Comparison of ENCODE assay signal across 1 cellular context in genomic region chr1:242187171-242187570, GRCh38.
TF ChIP-seq lines count a peak whose summit lies in the region.

No MANE protein-coding gene starts in this region.

TF ChIP-seq in GM23338, 12 proteins besides CTCF, POLR2A, EP300 and RAD21 (continued from another document):
- TF ChIP-seq, protein P1, sequence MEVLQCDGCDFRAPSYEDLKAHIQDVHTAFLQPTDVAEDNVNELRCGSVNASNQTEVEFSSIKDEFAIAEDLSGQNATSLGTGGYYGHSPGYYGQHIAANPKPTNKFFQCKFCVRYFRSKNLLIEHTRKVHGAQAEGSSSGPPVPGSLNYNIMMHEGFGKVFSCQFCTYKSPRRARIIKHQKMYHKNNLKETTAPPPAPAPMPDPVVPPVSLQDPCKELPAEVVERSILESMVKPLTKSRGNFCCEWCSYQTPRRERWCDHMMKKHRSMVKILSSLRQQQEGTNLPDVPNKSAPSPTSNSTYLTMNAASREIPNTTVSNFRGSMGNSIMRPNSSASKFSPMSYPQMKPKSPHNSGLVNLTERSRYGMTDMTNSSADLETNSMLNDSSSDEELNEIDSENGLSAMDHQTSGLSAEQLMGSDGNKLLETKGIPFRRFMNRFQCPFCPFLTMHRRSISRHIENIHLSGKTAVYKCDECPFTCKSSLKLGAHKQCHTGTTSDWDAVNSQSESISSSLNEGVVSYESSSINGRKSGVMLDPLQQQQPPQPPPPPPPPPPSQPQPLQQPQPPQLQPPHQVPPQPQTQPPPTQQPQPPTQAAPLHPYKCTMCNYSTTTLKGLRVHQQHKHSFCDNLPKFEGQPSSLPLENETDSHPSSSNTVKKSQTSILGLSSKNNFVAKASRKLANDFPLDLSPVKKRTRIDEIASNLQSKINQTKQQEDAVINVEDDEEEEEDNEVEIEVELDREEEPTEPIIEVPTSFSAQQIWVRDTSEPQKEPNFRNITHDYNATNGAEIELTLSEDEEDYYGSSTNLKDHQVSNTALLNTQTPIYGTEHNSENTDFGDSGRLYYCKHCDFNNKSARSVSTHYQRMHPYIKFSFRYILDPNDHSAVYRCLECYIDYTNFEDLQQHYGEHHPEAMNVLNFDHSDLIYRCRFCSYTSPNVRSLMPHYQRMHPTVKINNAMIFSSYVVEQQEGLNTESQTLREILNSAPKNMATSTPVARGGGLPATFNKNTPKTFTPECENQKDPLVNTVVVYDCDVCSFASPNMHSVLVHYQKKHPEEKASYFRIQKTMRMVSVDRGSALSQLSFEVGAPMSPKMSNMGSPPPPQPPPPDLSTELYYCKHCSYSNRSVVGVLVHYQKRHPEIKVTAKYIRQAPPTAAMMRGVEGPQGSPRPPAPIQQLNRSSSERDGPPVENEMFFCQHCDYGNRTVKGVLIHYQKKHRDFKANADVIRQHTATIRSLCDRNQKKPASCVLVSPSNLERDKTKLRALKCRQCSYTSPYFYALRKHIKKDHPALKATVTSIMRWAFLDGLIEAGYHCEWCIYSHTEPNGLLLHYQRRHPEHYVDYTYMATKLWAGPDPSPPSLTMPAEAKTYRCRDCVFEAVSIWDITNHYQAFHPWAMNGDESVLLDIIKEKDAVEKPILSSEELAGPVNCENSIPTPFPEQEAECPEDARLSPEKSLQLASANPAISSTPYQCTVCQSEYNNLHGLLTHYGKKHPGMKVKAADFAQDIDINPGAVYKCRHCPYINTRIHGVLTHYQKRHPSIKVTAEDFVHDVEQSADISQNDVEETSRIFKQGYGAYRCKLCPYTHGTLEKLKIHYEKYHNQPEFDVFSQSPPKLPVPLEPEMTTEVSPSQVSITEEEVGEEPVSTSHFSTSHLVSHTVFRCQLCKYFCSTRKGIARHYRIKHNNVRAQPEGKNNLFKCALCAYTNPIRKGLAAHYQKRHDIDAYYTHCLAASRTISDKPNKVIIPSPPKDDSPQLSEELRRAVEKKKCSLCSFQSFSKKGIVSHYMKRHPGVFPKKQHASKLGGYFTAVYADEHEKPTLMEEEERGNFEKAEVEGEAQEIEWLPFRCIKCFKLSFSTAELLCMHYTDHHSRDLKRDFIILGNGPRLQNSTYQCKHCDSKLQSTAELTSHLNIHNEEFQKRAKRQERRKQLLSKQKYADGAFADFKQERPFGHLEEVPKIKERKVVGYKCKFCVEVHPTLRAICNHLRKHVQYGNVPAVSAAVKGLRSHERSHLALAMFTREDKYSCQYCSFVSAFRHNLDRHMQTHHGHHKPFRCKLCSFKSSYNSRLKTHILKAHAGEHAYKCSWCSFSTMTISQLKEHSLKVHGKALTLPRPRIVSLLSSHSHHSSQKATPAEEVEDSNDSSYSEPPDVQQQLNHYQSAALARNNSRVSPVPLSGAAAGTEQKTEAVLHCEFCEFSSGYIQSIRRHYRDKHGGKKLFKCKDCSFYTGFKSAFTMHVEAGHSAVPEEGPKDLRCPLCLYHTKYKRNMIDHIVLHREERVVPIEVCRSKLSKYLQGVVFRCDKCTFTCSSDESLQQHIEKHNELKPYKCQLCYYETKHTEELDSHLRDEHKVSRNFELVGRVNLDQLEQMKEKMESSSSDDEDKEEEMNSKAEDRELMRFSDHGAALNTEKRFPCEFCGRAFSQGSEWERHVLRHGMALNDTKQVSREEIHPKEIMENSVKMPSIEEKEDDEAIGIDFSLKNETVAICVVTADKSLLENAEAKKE (CRISPR knock-in tag; IDR thresholded peaks at IDR 0.05): no peak
TF ChIP-seq in GM23338: peak in this region for 0.
